In the genomic region with DNA sequence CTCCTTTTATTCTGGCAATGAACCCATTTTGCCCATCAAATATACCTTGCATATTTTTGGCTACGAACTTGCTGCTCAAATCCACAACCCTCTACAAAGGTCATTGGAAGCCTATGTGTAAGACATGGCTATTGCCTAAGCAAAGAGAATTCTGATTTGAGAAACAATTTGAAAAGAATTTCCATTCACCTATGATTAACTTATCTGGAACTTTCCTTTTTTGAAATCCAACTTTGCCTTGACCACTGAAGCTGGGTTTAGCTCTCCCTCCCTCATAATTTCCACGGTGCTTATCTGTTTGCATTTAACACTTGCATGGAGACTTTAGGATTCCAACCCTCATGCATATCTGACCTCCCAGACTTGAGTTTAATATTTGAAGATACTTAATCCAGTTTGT, we compare ENCODE assay signal across 27 cellular contexts.
"Had no signal": no experiment of that assay in that cellular context is flagged by ENCODE, and none has a peak within 500 bp of the region (broad histone marks: within the 10 kb centered on the region; RNA-seq: fewer than 3 reads in every experiment).

No MANE protein-coding gene starts in this region.

- H3K27ac Mint-ChIP-seq: stimulated activated effector memory CD8-positive, alpha-beta T cell treated with anti-CD3 and anti-CD28 coated beads, Interleukin-12 subunit alpha, Interleukin-12 subunit beta, amount 100 ng/mL, for 72 hours; stimulated activated memory B cell treated with anti-CD40 and anti-IgM and Interleukin-4, amounts not matched to agents 10 μg/mL and 1 μg/mL and 100 μg/mL, for 72 hours; stimulated activated naive B cell treated with anti-CD40 and anti-IgM and Interleukin-4, amounts not matched to agents 10 μg/mL and 1 μg/mL and 100 μg/mL, for 72 hours; stimulated activated naive CD8-positive, alpha-beta T cell treated with anti-CD3 and anti-CD28 coated beads, Interleukin-15, Interleukin-2, amounts not matched to agents 100 ng/mL and 50 ng/mL, for 24 hours; type B pancreatic cell had no signal

- H3K4me3 Mint-ChIP-seq: stimulated activated effector memory CD8-positive, alpha-beta T cell treated with anti-CD3 and anti-CD28 coated beads, Interleukin-12 subunit alpha, Interleukin-12 subunit beta, amount 100 ng/mL, for 72 hours; stimulated activated memory B cell treated with anti-CD40 and anti-IgM and Interleukin-4, amounts not matched to agents 10 μg/mL and 1 μg/mL and 100 μg/mL, for 72 hours; stimulated activated naive B cell treated with anti-CD40 and anti-IgM and Interleukin-4, amounts not matched to agents 10 μg/mL and 1 μg/mL and 100 μg/mL, for 72 hours; stimulated activated naive CD8-positive, alpha-beta T cell treated with anti-CD3 and anti-CD28 coated beads, Interleukin-15, amount 100 ng/mL, for 72 hours; stimulated activated naive CD8-positive, alpha-beta T cell treated with anti-CD3 and anti-CD28 coated beads, Interleukin-15, Interleukin-2, amounts not matched to agents 100 ng/mL and 50 ng/mL, for 24 hours; type B pancreatic cell had no signal

- DNase-seq: stimulated activated CD4-positive, alpha-beta T cell treated with anti-CD3 and anti-CD28 coated beads, Interleukin-2, amount 100 ng/mL, for 48 hours; stimulated activated CD4-positive, alpha-beta T cell treated with anti-CD3 and anti-CD28 coated beads, Interleukin-4, amount 100 ng/mL, for 1 hour; stimulated activated CD4-positive, alpha-beta T cell treated with anti-CD3 and anti-CD28 coated beads, Interleukin-4, amount 100 ng/mL, for 24 hours; stimulated activated CD4-positive, alpha-beta T cell treated with anti-CD3 and anti-CD28 coated beads, Interleukin-4, amount 100 ng/mL, for 4 hours; stimulated activated CD8-positive, alpha-beta memory T cell treated with anti-CD3 and anti-CD28 coated beads, Interleukin-4, amount 100 ng/mL, for 48 hours; stimulated activated naive B cell treated with anti-CD40 and anti-IgM and Interleukin-4, amounts not matched to agents 10 μg/mL and 1 μg/mL and 100 μg/mL, for 72 hours; stimulated activated naive CD4-positive, alpha-beta T cell; stimulated activated naive CD4-positive, alpha-beta T cell treated with Interleukin-2 at 50 U/mL for 16 hours; stimulated activated naive CD8-positive, alpha-beta T cell treated with anti-CD3 and anti-CD28 coated beads, Interleukin-15, amount 100 ng/mL, for 72 hours; stimulated activated naive CD8-positive, alpha-beta T cell treated with anti-CD3 and anti-CD28 coated beads, Interleukin-15, Interleukin-2, amounts not matched to agents 100 U/mL and 50 U/mL, for 24 hours; stomach; substantia nigra; testis; thyroid gland; tibial artery; transverse colon; upper lobe of left lung; upper lobe of right lung; uterus had no signal

- H3K9me3 ChIP-seq: stomach, suprapubic skin, testis, thoracic aorta, thyroid gland, tibial artery, tibial nerve, transverse colon, upper lobe of left lung, upper lobe of right lung, uterus, vagina had no signal

- H3K4me1 ChIP-seq: suprapubic skin, testis, thyroid gland, tibial nerve, upper lobe of left lung, upper lobe of right lung, uterus, vagina had no signal

- H3K36me3 Mint-ChIP-seq: stimulated activated effector memory CD8-positive, alpha-beta T cell treated with anti-CD3 and anti-CD28 coated beads, Interleukin-12 subunit alpha, Interleukin-12 subunit beta, amount 100 ng/mL, for 72 hours; stimulated activated memory B cell treated with anti-CD40 and anti-IgM and Interleukin-4, amounts not matched to agents 10 μg/mL and 1 μg/mL and 100 μg/mL, for 72 hours; stimulated activated naive B cell treated with anti-CD40 and anti-IgM and Interleukin-4, amounts not matched to agents 10 μg/mL and 1 μg/mL and 100 μg/mL, for 72 hours; type B pancreatic cell had no signal

- H3K27ac ChIP-seq: stomach, suprapubic skin, testis, thoracic aorta, thyroid gland, tibial artery, tibial nerve, transverse colon, upper lobe of left lung, upper lobe of right lung, uterus, vagina had no signal

- ATAC-seq: stimulated activated effector memory CD8-positive, alpha-beta T cell treated with anti-CD3 and anti-CD28 coated beads, Interleukin-12 subunit alpha, Interleukin-12 subunit beta, amount 100 ng/mL, for 72 hours; stimulated activated memory B cell treated with anti-CD40 and anti-IgM and Interleukin-4, amounts not matched to agents 10 μg/mL and 1 μg/mL and 100 μg/mL, for 72 hours; stimulated activated naive B cell treated with anti-CD40 and anti-IgM and Interleukin-4, amounts not matched to agents 10 μg/mL and 1 μg/mL and 100 μg/mL, for 72 hours; stimulated activated naive CD8-positive, alpha-beta T cell treated with anti-CD3 and anti-CD28 coated beads, Interleukin-15, amount 100 ng/mL, for 72 hours; stimulated activated naive CD8-positive, alpha-beta T cell treated with anti-CD3 and anti-CD28 coated beads, Interleukin-15, Interleukin-2, amounts not matched to agents 100 U/mL and 50 U/mL, for 24 hours; upper lobe of right lung had no signal

- H3K36me3 ChIP-seq: stomach, suprapubic skin, thoracic aorta, thyroid gland, tibial artery, tibial nerve, transverse colon, upper lobe of left lung, upper lobe of right lung, uterus, vagina had no signal

- H3K4me3 ChIP-seq: stomach, suprapubic skin, testis, thoracic aorta, thyroid gland, tibial artery, tibial nerve, transverse colon, upper lobe of left lung, upper lobe of right lung, uterus, vagina had no signal

- H3K4me1 Mint-ChIP-seq: stimulated activated effector memory CD8-positive, alpha-beta T cell treated with anti-CD3 and anti-CD28 coated beads, Interleukin-12 subunit alpha, Interleukin-12 subunit beta, amount 100 ng/mL, for 72 hours; stimulated activated memory B cell treated with anti-CD40 and anti-IgM and Interleukin-4, amounts not matched to agents 10 μg/mL and 1 μg/mL and 100 μg/mL, for 72 hours; stimulated activated naive B cell treated with anti-CD40 and anti-IgM and Interleukin-4, amounts not matched to agents 10 μg/mL and 1 μg/mL and 100 μg/mL, for 72 hours; stimulated activated naive CD8-positive, alpha-beta T cell treated with anti-CD3 and anti-CD28 coated beads, Interleukin-15, amount 100 ng/mL, for 72 hours had no signal

- H3K27me3 Mint-ChIP-seq: stimulated activated memory B cell treated with anti-CD40 and anti-IgM and Interleukin-4, amounts not matched to agents 10 μg/mL and 1 μg/mL and 100 μg/mL, for 72 hours; stimulated activated naive B cell treated with anti-CD40 and anti-IgM and Interleukin-4, amounts not matched to agents 10 μg/mL and 1 μg/mL and 100 μg/mL, for 72 hours; stimulated activated naive CD8-positive, alpha-beta T cell treated with anti-CD3 and anti-CD28 coated beads, Interleukin-15, Interleukin-2, amounts not matched to agents 100 ng/mL and 50 ng/mL, for 24 hours; type B pancreatic cell had no signal

- H3K27me3 ChIP-seq: stomach, suprapubic skin, testis, thyroid gland, tibial artery, tibial nerve, transverse colon, upper lobe of left lung, upper lobe of right lung, uterus, vagina had no signal

- H3K9me3 Mint-ChIP-seq: stimulated activated naive CD8-positive, alpha-beta T cell treated with anti-CD3 and anti-CD28 coated beads, Interleukin-15, Interleukin-2, amounts not matched to agents 100 ng/mL and 50 ng/mL, for 24 hours had no signal
